12 cellular contexts compared by ENCODE assay signal in the genomic region with DNA sequence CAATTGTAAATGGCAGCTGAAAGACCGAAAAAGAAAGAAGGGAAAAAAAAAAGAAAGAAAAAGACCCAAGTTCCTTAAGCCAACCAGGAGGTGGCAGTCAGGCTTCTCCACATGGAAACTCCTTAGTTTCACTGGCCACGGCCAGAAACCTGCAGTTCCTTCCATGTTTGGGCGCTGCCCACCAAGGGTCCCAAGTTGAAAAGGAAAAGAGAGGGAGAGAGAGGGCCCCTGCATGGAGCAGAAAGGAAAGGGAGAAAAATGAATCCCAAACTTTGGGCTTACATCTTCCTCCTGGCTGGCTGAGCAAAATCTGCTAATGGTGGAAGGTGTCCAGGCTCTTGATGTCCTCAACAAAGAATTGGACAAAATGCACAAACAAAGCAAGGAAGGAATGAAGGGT. TPM values are rescaled to one million over a fixed set of nuclear protein-coding genes. Genes with fewer than 3 reads are reported as not detected.
DNase-seq lines count a peak whose midpoint lies in the region; ATAC-seq and TF ChIP-seq lines count a peak whose summit lies in the region.
"Had no signal": no experiment of that assay in that cellular context is flagged by ENCODE, and none has a peak within 500 bp of the region (broad histone marks: within the 10 kb centered on the region; RNA-seq: fewer than 3 reads in every experiment).

No MANE protein-coding gene starts in this region.

- H3F3A ChIP-seq in GM23248 (ENCODE audit: insufficient read depth): no peaks in the 10 kb centered on the region

- in situ Hi-C loops in GM23248 (cut with MboI): no loop called here

- no peaks in the 10 kb centered on the region for H3K36me3 Mint-ChIP-seq in activated T-helper 17 cell treated with anti-CD3 and anti-CD28 coated beads, Interleukin-2, amount 50 U/mL, for 72 hours (ENCODE audit: low read depth)
- H3K36me3 Mint-ChIP-seq: CD4-positive, alpha-beta memory T cell had no signal

- H3K4me1 ChIP-seq in GM23248 (ENCODE audit: insufficient read depth): peaks cover 8% of the 10 kb centered on the region; the same call in 1 of the 2 replicates

- H3K27me3 ChIP-seq in GM23248 (replicated peaks; ENCODE audit: insufficient read depth): no peaks in the 10 kb centered on the region
- H3K27me3 ChIP-seq: heart left ventricle, neutrophil had no signal

- no peak overlapping the region for H3K27ac Mint-ChIP-seq in activated T-helper 17 cell treated with anti-CD3 and anti-CD28 coated beads, Interleukin-2, amount 50 U/mL, for 72 hours
- H3K27ac Mint-ChIP-seq: activated CD4-positive, alpha-beta T cell treated with anti-CD3 and anti-CD28 coated beads for 36 hours had no signal

- no peak overlapping the region for H3K4me2 ChIP-seq in GM23248 (ENCODE audit: unreplicated experiment)

- peak overlapping the region; percentile 53 for H3K27ac ChIP-seq in 22Rv1
- no peak overlapping the region for H3K27ac ChIP-seq in GM23248
- H3K27ac ChIP-seq: heart left ventricle had no signal

- no peaks in the 10 kb centered on the region for H3K79me2 ChIP-seq in GM23248 (ENCODE audit: insufficient read depth)

- no peak for ATAC-seq in activated T-helper 17 cell treated with anti-CD3 and anti-CD28 coated beads, Interleukin-2, amount 50 U/mL, for 72 hours (replicated peaks)
- ATAC-seq in HG03045 (IDR thresholded peaks at IDR 0.05; ENCODE audit: unreplicated experiment): no peak
- ATAC-seq: activated CD4-positive, alpha-beta T cell treated with anti-CD3 and anti-CD28 coated beads for 36 hours; heart left ventricle had no signal

- H3K9me3 Mint-ChIP-seq in activated T-helper 17 cell treated with anti-CD3 and anti-CD28 coated beads, Interleukin-2, amount 50 U/mL, for 72 hours: no peaks in the 10 kb centered on the region

- H3K4me3 ChIP-seq in GM23248 (no peak overlapping the region), fibroblast of villous mesenchyme (ENCODE audit: low read depth, low read length) (no peak overlapping the region)

- no peaks in the 10 kb centered on the region for H3K9me3 ChIP-seq in GM23248 (ENCODE audit: low read depth)
- H3K9me3 ChIP-seq: neutrophil had no signal

- DNase-seq in GM23248 (peak; percentile 55), SK-N-DZ (ENCODE audit: low spot score) (peak; percentile 17), fibroblast of villous mesenchyme (ENCODE audit: low read depth) (peak; percentile 46), GOT3 (lab: John Stamatoyannopoulos, UW) (no peak), RKO (ENCODE audit: low spot score) (no peak)
- DNase-seq: activated CD4-positive, alpha-beta T cell treated with anti-CD3 and anti-CD28 coated beads for 36 hours; CD4-positive, alpha-beta memory T cell; heart left ventricle had no signal

- H3K36me3 ChIP-seq in GM23248 (ENCODE audit: low read depth): no peaks in the 10 kb centered on the region
- H3K36me3 ChIP-seq: heart left ventricle, neutrophil had no signal

- H4K20me1 ChIP-seq in GM23248 (ENCODE audit: insufficient read depth): no peaks in the 10 kb centered on the region

- no peaks in the 10 kb centered on the region for H3K4me1 Mint-ChIP-seq in activated T-helper 17 cell treated with anti-CD3 and anti-CD28 coated beads, Interleukin-2, amount 50 U/mL, for 72 hours

- peak overlapping the region; percentile 51 for H2AFZ ChIP-seq in GM23248

- 55 to 64% methylated on average over 3 of the region's 3 CpGs for WGBS in GM23248 (ENCODE audit: low coverage in 1 of 2, low lambda C conversion rate in 2 of 2, missing lambda C conversion rate in 2 of 2), 2 experiments

- H3K9me2 ChIP-seq in GM23248 (ENCODE audit: insufficient read depth): no peaks in the 10 kb centered on the region

- no peak overlapping the region for H3K9ac ChIP-seq in GM23248

- peaks cover 11% of the 10 kb centered on the region for H3K27me3 Mint-ChIP-seq in activated T-helper 17 cell treated with anti-CD3 and anti-CD28 coated beads, Interleukin-2, amount 50 U/mL, for 72 hours
- H3K27me3 Mint-ChIP-seq: activated CD4-positive, alpha-beta T cell treated with anti-CD3 and anti-CD28 coated beads for 36 hours had no signal

- no peak overlapping the region for H3K4me3 Mint-ChIP-seq in activated T-helper 17 cell treated with anti-CD3 and anti-CD28 coated beads, Interleukin-2, amount 50 U/mL, for 72 hours
- H3K4me3 Mint-ChIP-seq: activated CD4-positive, alpha-beta T cell treated with anti-CD3 and anti-CD28 coated beads for 36 hours had no signal

- TF ChIP-seq CTCF in 22Rv1 (IDR thresholded peaks at IDR 0.05): peak; percentile 67
- TF ChIP-seq CTCF in fibroblast of villous mesenchyme (IDR thresholded peaks at IDR 0.05; ENCODE audit: insufficient read depth, low read depth, low read length): peak; percentile 52

RNA-seq across cellular contexts. Expression of gene ABCA13, which starts 31.8 kb away (rescaled TPM):
- 0.11 TPM in 1 of 2 replicates, not detected in the other for total RNA-seq in GM23248 (2014; rRNA removed; shearing (Covaris generic))
- polyA plus RNA-seq in GM23248 (2016; fragmentation: Nextera tagmentation; extraction: Ambion mirVana): not detected in 2 replicates
- polyA plus RNA-seq in SK-N-DZ (2014; cell fraction: cytosol; rRNA removed): 0.05 TPM in 1 of 2 replicates, not detected in the other
- polyA plus RNA-seq in SK-N-DZ (2014; cell fraction: nucleus; rRNA removed): not detected in 2 replicates
- total RNA-seq in fibroblast of villous mesenchyme: under 0.01 TPM in 1 of 2 replicates, not detected in the other
- not detected for total RNA-seq in activated T-helper 17 cell treated with anti-CD3 and anti-CD28 coated beads, Interleukin-2, amount 50 U/mL, for 72 hours
- total RNA-seq: activated CD4-positive, alpha-beta T cell treated with anti-CD3 and anti-CD28 coated beads for 36 hours; CD4-positive, alpha-beta memory T cell had no signal
- polyA plus RNA-seq: CD4-positive, alpha-beta memory T cell had no signal

RNA-seq across cellular contexts. Expression of gene UPP1, which starts 50.4 kb away (rescaled TPM):
- 12.5 and 12.9 TPM in 2 replicates for total RNA-seq in GM23248 (2014; rRNA removed; shearing (Covaris generic))
- polyA plus RNA-seq in GM23248 (2016; fragmentation: Nextera tagmentation; extraction: Ambion mirVana): 33.2 and 38.1 TPM in 2 replicates
- polyA plus RNA-seq in SK-N-DZ (2014; cell fraction: cytosol; rRNA removed): 2.9 and 3.5 TPM in 2 replicates
- 5.5 and 9.1 TPM in 2 replicates for polyA plus RNA-seq in SK-N-DZ (2014; cell fraction: nucleus; rRNA removed)
- total RNA-seq in fibroblast of villous mesenchyme: 25.9 and 34.5 TPM in 2 replicates
- 10 to 100 TPM; 69.1 to 83.9 TPM for total RNA-seq in activated T-helper 17 cell treated with anti-CD3 and anti-CD28 coated beads, Interleukin-2, amount 50 U/mL, for 72 hours

Comparison
In these comparisons a context has a peak if more than half of its experiments do, and no peak if none do; other contexts are left out.
1. DNase-seq: peak in GM23248 (single experiment), SK-N-DZ (single experiment) and fibroblast of villous mesenchyme (single experiment); none in GOT3 (single experiment) and RKO (single experiment).